Comparison of ENCODE assay signal across 8 cellular contexts in genomic region chr12:116547955-116548471, GRCh38. TPM values are rescaled to one million over a fixed set of nuclear protein-coding genes. Genes with fewer than 3 reads are reported as not detected.
DNase-seq lines count a peak whose midpoint lies in the region; ATAC-seq and TF ChIP-seq lines count a peak whose summit lies in the region.

No MANE protein-coding gene starts in this region.

- H3K27ac ChIP-seq in breast epithelium: no peak overlapping the region
- H3K27ac ChIP-seq in upper lobe of right lung: no peak overlapping the region

- peak; percentile 86 for ATAC-seq in GM19455 (IDR thresholded peaks at IDR 0.05; ENCODE audit: unreplicated experiment)
- peak; percentile 79 for ATAC-seq in HG03558 (IDR thresholded peaks at IDR 0.05; ENCODE audit: extremely low read depth, unreplicated experiment)
- ATAC-seq in GM18505 (IDR thresholded peaks at IDR 0.05; ENCODE audit: unreplicated experiment): no peak
- ATAC-seq in upper lobe of right lung: no peak

- TF ChIP-seq CTCF in brain (conservative IDR thresholded peaks at IDR 0.05) (no peak), breast epithelium (IDR thresholded peaks at IDR 0.05) (no peak), upper lobe of right lung (IDR thresholded peaks at IDR 0.05) (no peak)

- H3K36me3 ChIP-seq in breast epithelium: no peaks in the 10 kb centered on the region
- H3K36me3 ChIP-seq in upper lobe of right lung: no peaks in the 10 kb centered on the region

- no peak overlapping the region for H3K4me3 ChIP-seq in breast epithelium
- H3K4me3 ChIP-seq in upper lobe of right lung: no peak overlapping the region

- peaks cover 0 to 5% of the 10 kb centered on the region in 2 donors for H3K4me1 ChIP-seq in breast epithelium
- peaks cover 6% of the 10 kb centered on the region for H3K4me1 ChIP-seq in upper lobe of right lung

- H3K27me3 Mint-ChIP-seq in brain: peaks cover 3% of the 10 kb centered on the region

- H3K4me1 Mint-ChIP-seq in brain: peaks cover 26% of the 10 kb centered on the region

- intact Hi-C loops in breast epithelium (cut with DNase I; ENCODE audit: low total_unique reads) (no loop called here), upper lobe of right lung (cut with DNase I) (no loop called here)

- no peaks in the 10 kb centered on the region for H3K27me3 ChIP-seq in breast epithelium
- no peaks in the 10 kb centered on the region for H3K27me3 ChIP-seq in upper lobe of right lung

- H3K4me3 Mint-ChIP-seq in brain: peak overlapping the region in 1 of 5 experiments; percentile 14

- H3K36me3 Mint-ChIP-seq in brain: no peaks in the 10 kb centered on the region

- H3K9me3 ChIP-seq in breast epithelium (no peaks in the 10 kb centered on the region), upper lobe of right lung (no peaks in the 10 kb centered on the region)

- DNase-seq in AG08396 (ENCODE audit: low spot score) (peak; percentile 52), breast epithelium (ENCODE audit: low spot score in 2 of 2) (no peak), upper lobe of right lung (no peak), nucleus accumbens (lab: John Stamatoyannopoulos, UW) (no peak)

- H3K9me3 Mint-ChIP-seq in brain: peaks cover 0 to 3% (median 0%) of the 10 kb centered on the region in 5 experiments

- TF ChIP-seq POLR2A in GM18505 (IDR thresholded peaks at IDR 0.05; ENCODE audit: borderline replicate concordance, extremely low read depth, insufficient read depth, insufficient read length): no peak
- TF ChIP-seq POLR2A in breast epithelium (IDR thresholded peaks at IDR 0.05): no peak

- H3K27ac Mint-ChIP-seq in brain: peak overlapping the region in 4 of 5 experiments; percentile 13 to 90 (median 56)

RNA-seq across cellular contexts. Expression of gene MAP1LC3B2, which starts 11.2 kb away (rescaled TPM):
- polyA plus RNA-seq in brain (ENCODE audit: insufficient read depth, low read depth, low replicate concordance): 4.2 TPM
- 1 to 10 TPM in 2 of 3 donors, under 1 TPM in 1; 0.98 to 8.5 (median 1.1) TPM for total RNA-seq in breast epithelium
- not detected for total RNA-seq in upper lobe of right lung

Comparison
In these comparisons a context has a peak if more than half of its experiments do, and no peak if none do; other contexts are left out.
1. ATAC-seq: peak in GM19455 (single experiment) and HG03558 (single experiment); none in GM18505 (single experiment) and upper lobe of right lung (single experiment).